Comparison of ENCODE assay signal across 1 cellular context in the genomic region with DNA sequence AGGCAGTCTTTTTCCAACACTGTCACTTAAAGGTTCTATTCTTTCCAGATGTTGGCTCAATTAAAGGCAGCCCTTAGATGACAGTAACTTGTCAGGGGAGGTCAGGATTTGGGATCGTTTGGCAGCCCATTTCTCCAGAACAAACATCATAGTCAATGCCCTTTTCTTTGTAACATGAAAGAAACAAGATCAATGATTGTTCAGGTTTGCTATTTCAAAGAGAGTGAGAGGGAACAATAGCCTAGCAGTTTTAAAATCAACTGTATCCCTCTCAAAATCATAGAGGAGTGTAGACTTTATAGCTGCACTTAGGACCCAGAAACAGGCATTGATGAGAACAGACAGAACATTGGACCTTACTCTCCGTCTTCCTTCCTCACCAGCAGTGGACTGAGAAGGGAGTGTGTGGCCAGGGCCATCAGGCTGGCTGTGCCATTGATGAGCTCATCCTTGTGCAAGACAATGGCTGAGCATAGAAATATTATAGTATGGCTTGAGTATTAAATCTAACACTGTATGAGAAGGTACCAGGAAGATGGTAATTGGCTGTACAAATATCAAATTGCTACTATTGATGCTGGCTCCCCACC.
TF ChIP-seq lines count a peak whose summit lies in the region.

No MANE protein-coding gene starts in this region.

TF ChIP-seq in HepG2, 621 proteins besides CTCF, POLR2A, EP300 and RAD21 (continued from another document):
- 0 out of 2 replicates have a peak, but pooled peaks have one; percentile 14 for TF ChIP-seq PAXIP1 (CRISPR knock-in tag; conservative IDR thresholded peaks at IDR 0.05)
- peak; percentile 28; the same call in 1 of the 2 replicates for TF ChIP-seq TCF7 (IDR thresholded peaks at IDR 0.05; ENCODE audit: low read depth)
- no peak for TF ChIP-seq ZNF34 (CRISPR knock-in tag; IDR thresholded peaks at IDR 0.05; ENCODE audit: borderline replicate concordance)
- no peak for TF ChIP-seq ISL2 (CRISPR knock-in tag; IDR thresholded peaks at IDR 0.05)
TF ChIP-seq in HepG2: peak in this region for 7.
